Comparison of ENCODE assay signal across 15 cellular contexts in the genomic region with DNA sequence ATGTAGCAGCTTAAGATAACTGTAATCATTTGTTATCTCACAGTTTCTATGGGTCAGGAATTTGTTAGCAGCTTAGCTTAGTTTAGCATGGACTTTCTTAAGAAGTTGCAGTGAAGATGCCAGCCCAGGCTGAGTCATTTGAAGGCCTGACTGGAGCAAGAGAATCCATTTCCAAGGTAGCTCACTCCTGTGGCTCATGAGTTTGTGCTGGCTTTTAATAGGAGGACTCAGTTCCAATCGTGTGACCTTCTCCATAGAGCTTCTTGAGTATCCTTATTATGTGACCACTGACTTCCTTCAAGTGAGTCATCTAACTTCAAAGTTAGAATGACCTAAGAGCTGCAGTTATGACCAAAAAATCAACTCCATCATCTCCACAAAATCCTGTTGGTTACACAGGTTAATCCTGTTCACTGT. TPM values are rescaled to one million over a fixed set of nuclear protein-coding genes. Genes with fewer than 3 reads are reported as not detected.
DNase-seq lines count a peak whose midpoint lies in the region; ATAC-seq, FAIRE-seq and TF ChIP-seq lines count a peak whose summit lies in the region.
"Had no signal": no experiment of that assay in that cellular context is flagged by ENCODE, and none has a peak within 500 bp of the region (broad histone marks: within the 10 kb centered on the region; RNA-seq: fewer than 3 reads in every experiment).

No MANE protein-coding gene starts in this region.

- H3K36me3 Mint-ChIP-seq in activated CD4-positive, alpha-beta T cell treated with anti-CD3 and anti-CD28 coated beads for 36 hours (ENCODE audit: low read depth), result peaks cover 21% of the 10 kb centered on the region
- H3K36me3 Mint-ChIP-seq in activated CD4-positive, alpha-beta T cell treated with anti-CD3 and anti-CD28 coated beads, Interleukin-2, amount 10 ng/mL, durations not matched to agents 24 days and 14 days (ENCODE audit: low read depth), result peaks cover 29% of the 10 kb centered on the region

- peaks cover 18% of the 10 kb centered on the region for H3K36me3 ChIP-seq in brain microvascular endothelial cell (replicated peaks)

- peak overlapping the region; percentile 13 for H3K27ac ChIP-seq in brain microvascular endothelial cell

- TF ChIP-seq POLR2A in GM12892 (IDR thresholded peaks at IDR 0.05; ENCODE audit: low read depth, low read length), result no peak

- H3K9me3 Mint-ChIP-seq in activated CD4-positive, alpha-beta T cell treated with anti-CD3 and anti-CD28 coated beads for 36 hours (ENCODE audit: low read depth), result no peaks in the 10 kb centered on the region
- H3K9me3 Mint-ChIP-seq in activated CD4-positive, alpha-beta T cell treated with anti-CD3 and anti-CD28 coated beads, Interleukin-2, amount 10 ng/mL, durations not matched to agents 24 days and 14 days, result no peaks in the 10 kb centered on the region

- FAIRE-seq in GM12892 (lab: Jason Lieb, UNC), result no peak
- FAIRE-seq: A204.1 had no signal

- peak; percentile 25 for DNase-seq in activated CD4-positive, alpha-beta T cell treated with anti-CD3 and anti-CD28 coated beads for 36 hours
- no peak for DNase-seq in activated CD4-positive, alpha-beta T cell treated with anti-CD3 and anti-CD28 coated beads, Interleukin-2, amount 10 ng/mL, durations not matched to agents 24 days and 14 days
- DNase-seq in LoVo (ENCODE audit: low spot score) (peak; percentile 45), brain microvascular endothelial cell (peak; percentile 60), non-pigmented ciliary epithelial cell (ENCODE audit: low read depth) (peak; percentile 65), epidermal melanocyte (ENCODE audit: insufficient read length, low spot score) (no peak), DMS153 treated with DMSO at 0.1 percent for 48 hours (lab: John Stamatoyannopoulos, UW; ENCODE audit: unreplicated experiment) (no peak), GM12892 (ENCODE audit: insufficient read length) (no peak)
- DNase-seq: activated gamma-delta T cell treated with Interleukin-2 at 50 U/mL for 16 hours; mucosa of descending colon; NCI-H524; stimulated activated CD4-positive, alpha-beta T cell treated with anti-CD3 and anti-CD28 coated beads, Interleukin-4, amount 100 ng/mL, for 1 hour; transverse colon had no signal

- in situ Hi-C loops in brain microvascular endothelial cell (cut with HindIII; ENCODE audit: low pct_ligation_motif_present, low sequenced_read_pairs), result no loop called here

- POLR2A ChIA-PET in activated CD4-positive, alpha-beta T cell treated with anti-CD3 and anti-CD28 coated beads for 36 hours (lab: Charles Lee), result interaction anchor here (0.7 kb wide), 1 partner anchor 144 kb away, joined by 4 read pairs; no protein-coding TSS in a partner anchor

- H3K27me3 Mint-ChIP-seq in activated CD4-positive, alpha-beta T cell treated with anti-CD3 and anti-CD28 coated beads for 36 hours, result no peaks in the 10 kb centered on the region
- no peaks in the 10 kb centered on the region for H3K27me3 Mint-ChIP-seq in activated CD4-positive, alpha-beta T cell treated with anti-CD3 and anti-CD28 coated beads, Interleukin-2, amount 10 ng/mL, durations not matched to agents 24 days and 14 days

- no peak overlapping the region for H3K4me3 ChIP-seq in brain microvascular endothelial cell (ENCODE audit: low read depth, low read length)
- H3K4me3 ChIP-seq: mucosa of descending colon had no signal

- intact Hi-C loops in activated CD4-positive, alpha-beta T cell treated with anti-CD3 and anti-CD28 coated beads for 36 hours (cut with DNase I, micrococcal nuclease), result loop anchor here (1.0 to 2.0 kb wide), 3 partner anchors 119 to 1665 kb away; a partner anchor contains a TSS
- intact Hi-C loops in activated CD4-positive, alpha-beta T cell treated with anti-CD3 and anti-CD28 coated beads, Interleukin-2, amount 10 ng/mL, durations not matched to agents 24 days and 14 days (cut with micrococcal nuclease), result loop anchor here (2.0 kb wide), 1 partner anchor 145 kb away; a partner anchor contains a TSS

- CTCF ChIA-PET in activated CD4-positive, alpha-beta T cell treated with anti-CD3 and anti-CD28 coated beads for 36 hours (lab: Charles Lee), result interaction anchor here (0.8 to 1.4 kb wide), 2 partner anchors 10 to 12 kb away, joined by 4 read pairs; no protein-coding TSS in a partner anchor

- H3K4me3 Mint-ChIP-seq in activated CD4-positive, alpha-beta T cell treated with anti-CD3 and anti-CD28 coated beads for 36 hours, result no peak overlapping the region
- H3K4me3 Mint-ChIP-seq in activated CD4-positive, alpha-beta T cell treated with anti-CD3 and anti-CD28 coated beads, Interleukin-2, amount 10 ng/mL, durations not matched to agents 24 days and 14 days, result no peak overlapping the region

- ATAC-seq in activated CD4-positive, alpha-beta T cell treated with anti-CD3 and anti-CD28 coated beads for 36 hours, result peak; percentile 16
- ATAC-seq: gastroesophageal sphincter, mucosa of descending colon had no signal

- H3K4me1 Mint-ChIP-seq in activated CD4-positive, alpha-beta T cell treated with anti-CD3 and anti-CD28 coated beads for 36 hours, result peaks cover 31% of the 10 kb centered on the region
- peaks cover 24% of the 10 kb centered on the region for H3K4me1 Mint-ChIP-seq in activated CD4-positive, alpha-beta T cell treated with anti-CD3 and anti-CD28 coated beads, Interleukin-2, amount 10 ng/mL, durations not matched to agents 24 days and 14 days

- no peaks in the 10 kb centered on the region for H3K27me3 ChIP-seq in brain microvascular endothelial cell (replicated peaks)
- H3K27me3 ChIP-seq: gastroesophageal sphincter, transverse colon had no signal

- no peak for TF ChIP-seq CTCF in brain microvascular endothelial cell (IDR thresholded peaks at IDR 0.05; ENCODE audit: low read depth, low read length, missing control alignments)

- no peak overlapping the region for H3K27ac Mint-ChIP-seq in activated CD4-positive, alpha-beta T cell treated with anti-CD3 and anti-CD28 coated beads for 36 hours
- no peak overlapping the region for H3K27ac Mint-ChIP-seq in activated CD4-positive, alpha-beta T cell treated with anti-CD3 and anti-CD28 coated beads, Interleukin-2, amount 10 ng/mL, durations not matched to agents 24 days and 14 days

RNA-seq across cellular contexts. Expression of a gene that starts 1.4 kb away (rescaled TPM):
- 10 to 100 TPM in 1 of 2 experiments, 1 to 10 TPM in 1; 9.6 to 10.0 TPM for total RNA-seq in activated CD4-positive, alpha-beta T cell treated with anti-CD3 and anti-CD28 coated beads for 36 hours
- 13.8 and 15.7 TPM in 2 replicates for total RNA-seq in activated CD4-positive, alpha-beta T cell treated with anti-CD3 and anti-CD28 coated beads, Interleukin-2, amount 10 ng/mL, durations not matched to agents 24 days and 14 days
- 16.6 TPM for polyA plus RNA-seq in GM12892 (2012; ENCODE audit: missing spikeins)

RNA-seq across cellular contexts. Expression of a gene that starts 1.6 kb away (rescaled TPM):
- 10 to 100 TPM; 15.2 TPM for total RNA-seq in activated CD4-positive, alpha-beta T cell treated with anti-CD3 and anti-CD28 coated beads for 36 hours
- 14.7 and 14.8 TPM in 2 replicates for total RNA-seq in activated CD4-positive, alpha-beta T cell treated with anti-CD3 and anti-CD28 coated beads, Interleukin-2, amount 10 ng/mL, durations not matched to agents 24 days and 14 days
- 10.3 TPM for polyA plus RNA-seq in GM12892 (2012; ENCODE audit: missing spikeins)

Comparison
In these comparisons a context has a peak if more than half of its experiments do, and no peak if none do; other contexts are left out.
1. DNase-seq: peak in activated CD4-positive, alpha-beta T cell treated with anti-CD3 and anti-CD28 coated beads for 36 hours (single experiment), LoVo (single experiment), brain microvascular endothelial cell (single experiment) and non-pigmented ciliary epithelial cell (single experiment); none in activated CD4-positive, alpha-beta T cell treated with anti-CD3 and anti-CD28 coated beads, Interleukin-2, amount 10 ng/mL, durations not matched to agents 24 days and 14 days (single experiment), epidermal melanocyte (single experiment), DMS153 treated with DMSO at 0.1 percent for 48 hours (single experiment) and GM12892 (single experiment).